1 cellular context compared by ENCODE assay signal in the genomic region with DNA sequence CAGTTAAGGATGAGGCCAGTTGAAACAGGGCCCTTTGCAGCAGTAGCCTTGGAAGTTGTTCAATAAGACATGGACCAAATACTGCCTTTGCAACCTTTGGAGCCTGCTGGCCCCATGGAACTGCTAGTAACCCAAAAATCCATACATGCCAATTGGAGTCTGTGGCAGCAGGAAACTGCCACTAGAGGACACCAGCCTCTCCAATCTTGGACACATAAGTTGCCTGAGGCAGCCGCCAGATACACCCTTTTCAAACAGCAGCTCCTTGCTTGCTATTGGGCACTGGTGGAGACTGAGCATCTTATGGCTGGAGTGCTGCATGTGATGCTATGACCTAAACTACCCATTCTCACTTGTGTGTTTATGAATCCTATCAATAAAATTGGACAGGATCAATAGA.
TF ChIP-seq lines count a peak whose summit lies in the region.

No MANE protein-coding gene starts in this region.

TF ChIP-seq in K562, 482 proteins besides CTCF, POLR2A, EP300 and RAD21:
- TF ChIP-seq U2AF2 (optimal IDR thresholded peaks at IDR 0.05; ENCODE audit: low read depth, low read length) (no peak), ZNF696 (CRISPR knock-in tag; conservative IDR thresholded peaks at IDR 0.05) (no peak), SMAD3 (CRISPR knock-in tag; conservative IDR thresholded peaks at IDR 0.05) (no peak), ZNF23 (CRISPR knock-in tag; IDR thresholded peaks at IDR 0.05) (no peak), ARID1B (IDR thresholded peaks at IDR 0.05) (no peak), CBFA2T3 (IDR thresholded peaks at IDR 0.05) (no peak), MTA1 (IDR thresholded peaks at IDR 0.05; ENCODE audit: borderline replicate concordance) (no peak), HMG20B (CRISPR knock-in tag; IDR thresholded peaks at IDR 0.05) (no peak)
- TF ChIP-seq, protein P1, sequence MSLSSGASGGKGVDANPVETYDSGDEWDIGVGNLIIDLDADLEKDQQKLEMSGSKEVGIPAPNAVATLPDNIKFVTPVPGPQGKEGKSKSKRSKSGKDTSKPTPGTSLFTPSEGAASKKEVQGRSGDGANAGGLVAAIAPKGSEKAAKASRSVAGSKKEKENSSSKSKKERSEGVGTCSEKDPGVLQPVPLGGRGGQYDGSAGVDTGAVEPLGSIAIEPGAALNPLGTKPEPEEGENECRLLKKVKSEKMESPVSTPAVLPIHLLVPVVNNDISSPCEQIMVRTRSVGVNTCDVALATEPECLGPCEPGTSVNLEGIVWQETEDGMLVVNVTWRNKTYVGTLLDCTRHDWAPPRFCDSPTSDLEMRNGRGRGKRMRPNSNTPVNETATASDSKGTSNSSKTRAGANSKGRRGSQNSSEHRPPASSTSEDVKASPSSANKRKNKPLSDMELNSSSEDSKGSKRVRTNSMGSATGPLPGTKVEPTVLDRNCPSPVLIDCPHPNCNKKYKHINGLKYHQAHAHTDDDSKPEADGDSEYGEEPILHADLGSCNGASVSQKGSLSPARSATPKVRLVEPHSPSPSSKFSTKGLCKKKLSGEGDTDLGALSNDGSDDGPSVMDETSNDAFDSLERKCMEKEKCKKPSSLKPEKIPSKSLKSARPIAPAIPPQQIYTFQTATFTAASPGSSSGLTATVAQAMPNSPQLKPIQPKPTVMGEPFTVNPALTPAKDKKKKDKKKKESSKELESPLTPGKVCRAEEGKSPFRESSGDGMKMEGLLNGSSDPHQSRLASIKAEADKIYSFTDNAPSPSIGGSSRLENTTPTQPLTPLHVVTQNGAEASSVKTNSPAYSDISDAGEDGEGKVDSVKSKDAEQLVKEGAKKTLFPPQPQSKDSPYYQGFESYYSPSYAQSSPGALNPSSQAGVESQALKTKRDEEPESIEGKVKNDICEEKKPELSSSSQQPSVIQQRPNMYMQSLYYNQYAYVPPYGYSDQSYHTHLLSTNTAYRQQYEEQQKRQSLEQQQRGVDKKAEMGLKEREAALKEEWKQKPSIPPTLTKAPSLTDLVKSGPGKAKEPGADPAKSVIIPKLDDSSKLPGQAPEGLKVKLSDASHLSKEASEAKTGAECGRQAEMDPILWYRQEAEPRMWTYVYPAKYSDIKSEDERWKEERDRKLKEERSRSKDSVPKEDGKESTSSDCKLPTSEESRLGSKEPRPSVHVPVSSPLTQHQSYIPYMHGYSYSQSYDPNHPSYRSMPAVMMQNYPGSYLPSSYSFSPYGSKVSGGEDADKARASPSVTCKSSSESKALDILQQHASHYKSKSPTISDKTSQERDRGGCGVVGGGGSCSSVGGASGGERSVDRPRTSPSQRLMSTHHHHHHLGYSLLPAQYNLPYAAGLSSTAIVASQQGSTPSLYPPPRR (CRISPR knock-in tag; IDR thresholded peaks at IDR 0.05; ENCODE audit: borderline replicate concordance): no peak
- TF ChIP-seq, protein P2, sequence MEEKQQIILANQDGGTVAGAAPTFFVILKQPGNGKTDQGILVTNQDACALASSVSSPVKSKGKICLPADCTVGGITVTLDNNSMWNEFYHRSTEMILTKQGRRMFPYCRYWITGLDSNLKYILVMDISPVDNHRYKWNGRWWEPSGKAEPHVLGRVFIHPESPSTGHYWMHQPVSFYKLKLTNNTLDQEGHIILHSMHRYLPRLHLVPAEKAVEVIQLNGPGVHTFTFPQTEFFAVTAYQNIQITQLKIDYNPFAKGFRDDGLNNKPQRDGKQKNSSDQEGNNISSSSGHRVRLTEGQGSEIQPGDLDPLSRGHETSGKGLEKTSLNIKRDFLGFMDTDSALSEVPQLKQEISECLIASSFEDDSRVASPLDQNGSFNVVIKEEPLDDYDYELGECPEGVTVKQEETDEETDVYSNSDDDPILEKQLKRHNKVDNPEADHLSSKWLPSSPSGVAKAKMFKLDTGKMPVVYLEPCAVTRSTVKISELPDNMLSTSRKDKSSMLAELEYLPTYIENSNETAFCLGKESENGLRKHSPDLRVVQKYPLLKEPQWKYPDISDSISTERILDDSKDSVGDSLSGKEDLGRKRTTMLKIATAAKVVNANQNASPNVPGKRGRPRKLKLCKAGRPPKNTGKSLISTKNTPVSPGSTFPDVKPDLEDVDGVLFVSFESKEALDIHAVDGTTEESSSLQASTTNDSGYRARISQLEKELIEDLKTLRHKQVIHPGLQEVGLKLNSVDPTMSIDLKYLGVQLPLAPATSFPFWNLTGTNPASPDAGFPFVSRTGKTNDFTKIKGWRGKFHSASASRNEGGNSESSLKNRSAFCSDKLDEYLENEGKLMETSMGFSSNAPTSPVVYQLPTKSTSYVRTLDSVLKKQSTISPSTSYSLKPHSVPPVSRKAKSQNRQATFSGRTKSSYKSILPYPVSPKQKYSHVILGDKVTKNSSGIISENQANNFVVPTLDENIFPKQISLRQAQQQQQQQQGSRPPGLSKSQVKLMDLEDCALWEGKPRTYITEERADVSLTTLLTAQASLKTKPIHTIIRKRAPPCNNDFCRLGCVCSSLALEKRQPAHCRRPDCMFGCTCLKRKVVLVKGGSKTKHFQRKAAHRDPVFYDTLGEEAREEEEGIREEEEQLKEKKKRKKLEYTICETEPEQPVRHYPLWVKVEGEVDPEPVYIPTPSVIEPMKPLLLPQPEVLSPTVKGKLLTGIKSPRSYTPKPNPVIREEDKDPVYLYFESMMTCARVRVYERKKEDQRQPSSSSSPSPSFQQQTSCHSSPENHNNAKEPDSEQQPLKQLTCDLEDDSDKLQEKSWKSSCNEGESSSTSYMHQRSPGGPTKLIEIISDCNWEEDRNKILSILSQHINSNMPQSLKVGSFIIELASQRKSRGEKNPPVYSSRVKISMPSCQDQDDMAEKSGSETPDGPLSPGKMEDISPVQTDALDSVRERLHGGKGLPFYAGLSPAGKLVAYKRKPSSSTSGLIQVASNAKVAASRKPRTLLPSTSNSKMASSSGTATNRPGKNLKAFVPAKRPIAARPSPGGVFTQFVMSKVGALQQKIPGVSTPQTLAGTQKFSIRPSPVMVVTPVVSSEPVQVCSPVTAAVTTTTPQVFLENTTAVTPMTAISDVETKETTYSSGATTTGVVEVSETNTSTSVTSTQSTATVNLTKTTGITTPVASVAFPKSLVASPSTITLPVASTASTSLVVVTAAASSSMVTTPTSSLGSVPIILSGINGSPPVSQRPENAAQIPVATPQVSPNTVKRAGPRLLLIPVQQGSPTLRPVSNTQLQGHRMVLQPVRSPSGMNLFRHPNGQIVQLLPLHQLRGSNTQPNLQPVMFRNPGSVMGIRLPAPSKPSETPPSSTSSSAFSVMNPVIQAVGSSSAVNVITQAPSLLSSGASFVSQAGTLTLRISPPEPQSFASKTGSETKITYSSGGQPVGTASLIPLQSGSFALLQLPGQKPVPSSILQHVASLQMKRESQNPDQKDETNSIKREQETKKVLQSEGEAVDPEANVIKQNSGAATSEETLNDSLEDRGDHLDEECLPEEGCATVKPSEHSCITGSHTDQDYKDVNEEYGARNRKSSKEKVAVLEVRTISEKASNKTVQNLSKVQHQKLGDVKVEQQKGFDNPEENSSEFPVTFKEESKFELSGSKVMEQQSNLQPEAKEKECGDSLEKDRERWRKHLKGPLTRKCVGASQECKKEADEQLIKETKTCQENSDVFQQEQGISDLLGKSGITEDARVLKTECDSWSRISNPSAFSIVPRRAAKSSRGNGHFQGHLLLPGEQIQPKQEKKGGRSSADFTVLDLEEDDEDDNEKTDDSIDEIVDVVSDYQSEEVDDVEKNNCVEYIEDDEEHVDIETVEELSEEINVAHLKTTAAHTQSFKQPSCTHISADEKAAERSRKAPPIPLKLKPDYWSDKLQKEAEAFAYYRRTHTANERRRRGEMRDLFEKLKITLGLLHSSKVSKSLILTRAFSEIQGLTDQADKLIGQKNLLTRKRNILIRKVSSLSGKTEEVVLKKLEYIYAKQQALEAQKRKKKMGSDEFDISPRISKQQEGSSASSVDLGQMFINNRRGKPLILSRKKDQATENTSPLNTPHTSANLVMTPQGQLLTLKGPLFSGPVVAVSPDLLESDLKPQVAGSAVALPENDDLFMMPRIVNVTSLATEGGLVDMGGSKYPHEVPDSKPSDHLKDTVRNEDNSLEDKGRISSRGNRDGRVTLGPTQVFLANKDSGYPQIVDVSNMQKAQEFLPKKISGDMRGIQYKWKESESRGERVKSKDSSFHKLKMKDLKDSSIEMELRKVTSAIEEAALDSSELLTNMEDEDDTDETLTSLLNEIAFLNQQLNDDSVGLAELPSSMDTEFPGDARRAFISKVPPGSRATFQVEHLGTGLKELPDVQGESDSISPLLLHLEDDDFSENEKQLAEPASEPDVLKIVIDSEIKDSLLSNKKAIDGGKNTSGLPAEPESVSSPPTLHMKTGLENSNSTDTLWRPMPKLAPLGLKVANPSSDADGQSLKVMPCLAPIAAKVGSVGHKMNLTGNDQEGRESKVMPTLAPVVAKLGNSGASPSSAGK (IDR thresholded peaks at IDR 0.05): no peak
- TF ChIP-seq, protein P3, sequence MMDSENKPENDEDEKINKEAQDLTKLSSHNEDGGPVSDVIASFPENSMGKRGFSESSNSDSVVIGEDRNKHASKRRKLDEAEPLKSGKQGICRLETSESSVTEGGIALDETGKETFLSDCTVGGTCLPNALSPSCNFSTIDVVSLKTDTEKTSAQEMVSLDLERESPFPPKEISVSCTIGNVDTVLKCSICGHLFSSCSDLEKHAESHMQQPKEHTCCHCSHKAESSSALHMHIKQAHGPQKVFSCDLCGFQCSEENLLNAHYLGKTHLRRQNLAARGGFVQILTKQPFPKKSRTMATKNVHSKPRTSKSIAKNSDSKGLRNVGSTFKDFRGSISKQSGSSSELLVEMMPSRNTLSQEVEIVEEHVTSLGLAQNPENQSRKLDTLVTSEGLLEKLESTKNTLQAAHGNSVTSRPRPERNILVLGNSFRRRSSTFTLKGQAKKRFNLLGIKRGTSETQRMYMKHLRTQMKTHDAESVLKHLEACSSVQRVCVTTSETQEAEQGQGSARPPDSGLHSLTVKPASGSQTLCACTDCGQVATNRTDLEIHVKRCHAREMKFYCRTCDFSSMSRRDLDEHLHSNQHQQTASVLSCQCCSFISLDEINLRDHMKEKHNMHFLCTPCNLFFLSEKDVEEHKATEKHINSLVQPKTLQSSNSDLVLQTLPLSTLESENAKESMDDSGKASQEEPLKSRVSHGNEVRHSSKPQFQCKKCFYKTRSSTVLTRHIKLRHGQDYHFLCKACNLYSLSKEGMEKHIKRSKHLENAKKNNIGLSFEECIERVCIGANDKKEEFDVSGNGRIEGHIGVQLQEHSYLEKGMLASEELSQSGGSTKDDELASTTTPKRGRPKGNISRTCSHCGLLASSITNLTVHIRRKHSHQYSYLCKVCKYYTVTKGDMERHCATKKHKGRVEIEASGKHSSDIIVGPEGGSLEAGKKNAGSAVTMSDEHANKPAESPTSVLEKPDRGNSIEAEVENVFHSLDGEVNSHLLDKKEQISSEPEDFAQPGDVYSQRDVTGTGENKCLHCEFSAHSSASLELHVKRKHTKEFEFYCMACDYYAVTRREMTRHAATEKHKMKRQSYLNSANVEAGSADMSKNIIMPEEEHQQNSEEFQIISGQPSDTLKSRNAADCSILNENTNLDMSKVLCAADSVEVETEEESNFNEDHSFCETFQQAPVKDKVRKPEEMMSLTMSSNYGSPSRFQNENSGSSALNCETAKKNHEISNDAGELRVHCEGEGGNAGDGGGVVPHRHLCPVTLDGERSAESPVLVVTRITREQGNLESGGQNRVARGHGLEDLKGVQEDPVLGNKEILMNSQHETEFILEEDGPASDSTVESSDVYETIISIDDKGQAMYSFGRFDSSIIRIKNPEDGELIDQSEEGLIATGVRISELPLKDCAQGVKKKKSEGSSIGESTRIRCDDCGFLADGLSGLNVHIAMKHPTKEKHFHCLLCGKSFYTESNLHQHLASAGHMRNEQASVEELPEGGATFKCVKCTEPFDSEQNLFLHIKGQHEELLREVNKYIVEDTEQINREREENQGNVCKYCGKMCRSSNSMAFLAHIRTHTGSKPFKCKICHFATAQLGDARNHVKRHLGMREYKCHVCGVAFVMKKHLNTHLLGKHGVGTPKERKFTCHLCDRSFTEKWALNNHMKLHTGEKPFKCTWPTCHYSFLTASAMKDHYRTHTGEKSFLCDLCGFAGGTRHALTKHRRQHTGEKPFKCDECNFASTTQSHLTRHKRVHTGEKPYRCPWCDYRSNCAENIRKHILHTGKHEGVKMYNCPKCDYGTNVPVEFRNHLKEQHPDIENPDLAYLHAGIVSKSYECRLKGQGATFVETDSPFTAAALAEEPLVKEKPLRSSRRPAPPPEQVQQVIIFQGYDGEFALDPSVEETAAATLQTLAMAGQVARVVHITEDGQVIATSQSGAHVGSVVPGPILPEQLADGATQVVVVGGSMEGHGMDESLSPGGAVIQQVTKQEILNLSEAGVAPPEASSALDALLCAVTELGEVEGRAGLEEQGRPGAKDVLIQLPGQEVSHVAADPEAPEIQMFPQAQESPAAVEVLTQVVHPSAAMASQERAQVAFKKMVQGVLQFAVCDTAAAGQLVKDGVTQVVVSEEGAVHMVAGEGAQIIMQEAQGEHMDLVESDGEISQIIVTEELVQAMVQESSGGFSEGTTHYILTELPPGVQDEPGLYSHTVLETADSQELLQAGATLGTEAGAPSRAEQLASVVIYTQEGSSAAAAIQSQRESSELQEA (IDR thresholded peaks at IDR 0.05; ENCODE audit: low read depth): no peak
